1 cellular context compared by ENCODE assay signal in genomic region chr16:85746431-85747227, GRCh38.
A peak's percentile ranks its signal among the peaks of the same experiment; 100 is the strongest.
TF ChIP-seq lines count a peak whose summit lies in the region.

No MANE protein-coding gene starts in this region.

TF ChIP-seq in H1, 55 proteins besides CTCF, POLR2A, EP300 and RAD21:
- TF ChIP-seq PHF8 (conservative IDR thresholded peaks at IDR 0.05; ENCODE audit: low read depth, low read length) (no peak), BACH1 (IDR thresholded peaks at IDR 0.05; ENCODE audit: low read length) (peak; percentile 34; the same call in 1 of the 2 replicates), TBP (IDR thresholded peaks at IDR 0.05; ENCODE audit: low read depth, low read length) (no peak), NANOG (IDR thresholded peaks at IDR 0.05; ENCODE audit: insufficient read depth, low read depth, low read length, poor library complexity, severe bottlenecking) (no peak), POU5F1 (IDR thresholded peaks at IDR 0.05; ENCODE audit: low read depth, low read length) (no peak), HDAC2 (IDR thresholded peaks at IDR 0.05; ENCODE audit: borderline replicate concordance in 1 of 2, low read depth in 2 of 2, low read length in 2 of 2) (no peak), NRF1 (IDR thresholded peaks at IDR 0.05; ENCODE audit: low read depth, low read length) (no peak), JUND (IDR thresholded peaks at IDR 0.05; ENCODE audit: low read length) (peak; percentile 16; the same call in 1 of the 2 replicates), HDAC6 (IDR thresholded peaks at IDR 0.05; ENCODE audit: low read depth, low read length) (no peak), CHD1 (IDR thresholded peaks at IDR 0.05; ENCODE audit: low read depth, low read length) (no peak), CHD2 (IDR thresholded peaks at IDR 0.05; ENCODE audit: low read length) (no peak), SP1 (IDR thresholded peaks at IDR 0.05; ENCODE audit: low read depth, low read length) (no peak), ASH2L (IDR thresholded peaks at IDR 0.05; ENCODE audit: low read length) (peak; percentile 25), SRF (IDR thresholded peaks at IDR 0.05; ENCODE audit: low read depth, low read length) (no peak), YY1 (IDR thresholded peaks at IDR 0.05; ENCODE audit: low read depth, low read length) (no peak), TEAD4 (IDR thresholded peaks at IDR 0.05; ENCODE audit: low read depth, low read length) (0 out of 2 replicates have a peak, but pooled peaks have one; percentile 16), EZH2 (IDR thresholded peaks at IDR 0.05; ENCODE audit: low read depth, low read length, severe bottlenecking) (peak; percentile 25), RFX5 (IDR thresholded peaks at IDR 0.05; ENCODE audit: borderline replicate concordance, low read depth, low read length) (no peak), SIX5 (IDR thresholded peaks at IDR 0.05; ENCODE audit: low read depth, low read length) (no peak)
